Comparison of ENCODE assay signal across 10 cellular contexts in genomic region chr4:152045397-152045780, GRCh38.
DNase-seq lines count a peak whose midpoint lies in the region; ATAC-seq and TF ChIP-seq lines count a peak whose summit lies in the region.
"Had no signal": no experiment of that assay in that cellular context is flagged by ENCODE, and none has a peak within 500 bp of the region (broad histone marks: within the 10 kb centered on the region; RNA-seq: fewer than 3 reads in every experiment).

No MANE protein-coding gene starts in this region.

- ATAC-seq in GM19023 (IDR thresholded peaks at IDR 0.05; ENCODE audit: unreplicated experiment) (peak; percentile 49), HG02678 (IDR thresholded peaks at IDR 0.05; ENCODE audit: unreplicated experiment) (peak; percentile 49), psoas muscle (no peak)

- WGBS in psoas muscle, 3 donors, result 18 to 27% (median 21%) methylated on average over 8 of the region's 8 CpGs
- 30% methylated on average over 8 of the region's 8 CpGs for WGBS in prostate gland

- H3K4me1 ChIP-seq in psoas muscle (peaks cover 12% of the 10 kb centered on the region), prostate gland (replicated peaks) (no peaks in the 10 kb centered on the region)
- H3K4me1 ChIP-seq: uterus had no signal

- H3K36me3 ChIP-seq in psoas muscle (ENCODE audit: insufficient read depth in 1 of 2, low read depth in 1 of 2) (no peaks in the 10 kb centered on the region), prostate gland (no peaks in the 10 kb centered on the region)
- H3K36me3 ChIP-seq: uterus had no signal

- H3K4me3 ChIP-seq in astrocyte of the cerebellum (ENCODE audit: low read depth, low read length) (peak overlapping the region; percentile 25), psoas muscle (peak overlapping the region; percentile 49), prostate gland (no peak overlapping the region)
- H3K4me3 ChIP-seq: body of pancreas, uterus had no signal

- no peak for TF ChIP-seq CTCF in astrocyte of the cerebellum (IDR thresholded peaks at IDR 0.05; ENCODE audit: low read depth, low read length, missing control alignments)
- no peak for TF ChIP-seq CTCF in psoas muscle (IDR thresholded peaks at IDR 0.05)
- no peak for TF ChIP-seq CTCF in prostate gland (IDR thresholded peaks at IDR 0.05)

- H3K27ac ChIP-seq in psoas muscle, result no peak overlapping the region
- no peak overlapping the region for H3K27ac ChIP-seq in prostate gland
- H3K27ac ChIP-seq: body of pancreas, uterus had no signal

- H3K9me3 ChIP-seq in psoas muscle, result no peaks in the 10 kb centered on the region
- no peaks in the 10 kb centered on the region for H3K9me3 ChIP-seq in prostate gland
- H3K9me3 ChIP-seq: body of pancreas, uterus had no signal

- intact Hi-C loops in psoas muscle (cut with DNase I) (no loop called here), prostate gland (cut with DNase I) (no loop called here)

- in situ Hi-C loops in astrocyte of the cerebellum (cut with HindIII; ENCODE audit: low sequenced_read_pairs), result no loop called here

- DNase-seq in astrocyte of the cerebellum (ENCODE audit: low read depth) (no peak), psoas muscle (no peak), NCI-H2081 (lab: John Stamatoyannopoulos, UW) (no peak), prostate gland (ENCODE audit: low spot score) (no peak), inferior parietal cortex (ENCODE audit: extremely low spot score) (no peak)
- DNase-seq in activated effector memory CD4-positive, alpha-beta T cell treated with anti-CD3 and anti-CD28 coated beads, Interleukin-2, amount 50 U/mL, for 16 hours, result no peak
- DNase-seq: uterus had no signal

- TF ChIP-seq POLR2A in prostate gland (IDR thresholded peaks at IDR 0.05), result no peak

- H3K27me3 ChIP-seq in psoas muscle (ENCODE audit: insufficient read depth in 3 of 3, low read length in 2 of 3) (no peaks in the 10 kb centered on the region), prostate gland (replicated peaks; ENCODE audit: insufficient read depth) (no peaks in the 10 kb centered on the region)
- H3K27me3 ChIP-seq: body of pancreas had no signal

Comparison
In these comparisons a context has a peak if more than half of its experiments do, and no peak if none do; other contexts are left out.
1. ATAC-seq: peak in GM19023 (single experiment) and HG02678 (single experiment); none in psoas muscle (0 of 4).
2. H3K4me3 ChIP-seq: peak in astrocyte of the cerebellum (single experiment) and psoas muscle (single experiment); none in prostate gland (0 of 2).